ENCODE assay signal across 30 cellular contexts in genomic region chr14:80979951-80980350, GRCh38. TPM values are rescaled to one million over a fixed set of nuclear protein-coding genes. Genes with fewer than 3 reads are reported as not detected.
"Had no signal": no experiment of that assay in that cellular context is flagged by ENCODE, and none has a peak within 500 bp of the region (broad histone marks: within the 10 kb centered on the region; RNA-seq: fewer than 3 reads in every experiment).

No MANE protein-coding gene starts in this region.

- H3K4me1 Mint-ChIP-seq: natural killer cell, nephron progenitor cell had no signal

- H3K27ac Mint-ChIP-seq: mesothelial cell of epicardium; natural killer cell; nephron progenitor cell; neural progenitor cell; progenitor cell of endocrine pancreas; stimulated activated effector memory CD8-positive, alpha-beta T cell treated with anti-CD3 and anti-CD28 coated beads, Interleukin-12 subunit alpha, Interleukin-12 subunit beta, amount 100 ng/mL, for 72 hours; stimulated activated naive CD8-positive, alpha-beta T cell treated with anti-CD3 and anti-CD28 coated beads, Interleukin-15, amount 100 ng/mL, for 72 hours had no signal

- H3K9me3 ChIP-seq: heart left ventricle, left ventricle myocardium inferior, neutrophil, ovary, spleen, tibial artery, upper lobe of right lung had no signal

- H3K36me3 ChIP-seq: heart left ventricle, left ventricle myocardium inferior, neural progenitor cell, neutrophil, ovary, spleen, tibial artery, upper lobe of right lung had no signal

- H3K27me3 ChIP-seq: neural progenitor cell, neutrophil, ovary, spleen, tibial artery, upper lobe of right lung had no signal

- H3K27ac ChIP-seq: heart left ventricle, left ventricle myocardium inferior, neural progenitor cell, neutrophil, ovary, spleen, upper lobe of right lung had no signal

- H3K4me3 ChIP-seq: heart left ventricle, left ventricle myocardium inferior, lung, neural progenitor cell, ovary, spleen, tibial artery, upper lobe of right lung had no signal

- H3K9ac ChIP-seq: neural progenitor cell had no signal

- ATAC-seq: heart left ventricle; natural killer cell; right cardiac atrium; sciatic nerve; stimulated activated effector memory CD8-positive, alpha-beta T cell treated with anti-CD3 and anti-CD28 coated beads, Interleukin-12 subunit alpha, Interleukin-12 subunit beta, amount 100 ng/mL, for 72 hours; stimulated activated naive CD8-positive, alpha-beta T cell treated with anti-CD3 and anti-CD28 coated beads, Interleukin-15, amount 100 ng/mL, for 72 hours; upper lobe of right lung had no signal

- H3K4me2 ChIP-seq: neural progenitor cell had no signal

- DNase-seq: heart left ventricle; hypothalamus; islet precursor cell; left ventricle myocardium inferior; mesendoderm; naive B cell; natural killer cell; nephron progenitor cell; occipital lobe; ovary; retina; right cardiac atrium; small intestine; spleen; stimulated activated CD4-positive, alpha-beta T cell treated with anti-CD3 and anti-CD28 coated beads, Interleukin-4, amount 100 ng/mL, for 24 hours; stimulated activated naive CD4-positive, alpha-beta T cell treated with Interleukin-2 at 50 U/mL for 16 hours; stimulated activated naive CD8-positive, alpha-beta T cell treated with anti-CD3 and anti-CD28 coated beads, Interleukin-15, amount 100 ng/mL, for 72 hours; substantia nigra; tibial artery; trophoblast cell; upper lobe of right lung had no signal

- H3K4me1 ChIP-seq: heart left ventricle, left ventricle myocardium inferior, neural progenitor cell, spleen, upper lobe of right lung had no signal

- H3K4me3 Mint-ChIP-seq: mesothelial cell of epicardium; naive B cell; natural killer cell; nephron progenitor cell; neural progenitor cell; stimulated activated effector memory CD8-positive, alpha-beta T cell treated with anti-CD3 and anti-CD28 coated beads, Interleukin-12 subunit alpha, Interleukin-12 subunit beta, amount 100 ng/mL, for 72 hours; stimulated activated naive CD8-positive, alpha-beta T cell treated with anti-CD3 and anti-CD28 coated beads, Interleukin-15, amount 100 ng/mL, for 72 hours had no signal

- H3K9me3 Mint-ChIP-seq: mesothelial cell of epicardium; naive B cell; natural killer cell; nephron progenitor cell; neural progenitor cell; stimulated activated effector memory CD8-positive, alpha-beta T cell treated with anti-CD3 and anti-CD28 coated beads, Interleukin-12 subunit alpha, Interleukin-12 subunit beta, amount 100 ng/mL, for 72 hours; stimulated activated naive CD8-positive, alpha-beta T cell treated with anti-CD3 and anti-CD28 coated beads, Interleukin-15, amount 100 ng/mL, for 72 hours had no signal

- H3K36me3 Mint-ChIP-seq: mesothelial cell of epicardium; naive B cell; natural killer cell; neural progenitor cell; stimulated activated effector memory CD8-positive, alpha-beta T cell treated with anti-CD3 and anti-CD28 coated beads, Interleukin-12 subunit alpha, Interleukin-12 subunit beta, amount 100 ng/mL, for 72 hours had no signal

- H2AFZ ChIP-seq: neural progenitor cell had no signal

RNA-seq across cellular contexts. Expression of gene TSHR, which starts 24.5 kb away (rescaled TPM):
- total RNA-seq: heart left ventricle, kidney epithelial cell, left ventricle myocardium inferior, mesothelial cell of epicardium, progenitor cell of endocrine pancreas, pulmonary artery endothelial cell, right cardiac atrium, upper lobe of right lung had no signal
